In the genomic region with DNA sequence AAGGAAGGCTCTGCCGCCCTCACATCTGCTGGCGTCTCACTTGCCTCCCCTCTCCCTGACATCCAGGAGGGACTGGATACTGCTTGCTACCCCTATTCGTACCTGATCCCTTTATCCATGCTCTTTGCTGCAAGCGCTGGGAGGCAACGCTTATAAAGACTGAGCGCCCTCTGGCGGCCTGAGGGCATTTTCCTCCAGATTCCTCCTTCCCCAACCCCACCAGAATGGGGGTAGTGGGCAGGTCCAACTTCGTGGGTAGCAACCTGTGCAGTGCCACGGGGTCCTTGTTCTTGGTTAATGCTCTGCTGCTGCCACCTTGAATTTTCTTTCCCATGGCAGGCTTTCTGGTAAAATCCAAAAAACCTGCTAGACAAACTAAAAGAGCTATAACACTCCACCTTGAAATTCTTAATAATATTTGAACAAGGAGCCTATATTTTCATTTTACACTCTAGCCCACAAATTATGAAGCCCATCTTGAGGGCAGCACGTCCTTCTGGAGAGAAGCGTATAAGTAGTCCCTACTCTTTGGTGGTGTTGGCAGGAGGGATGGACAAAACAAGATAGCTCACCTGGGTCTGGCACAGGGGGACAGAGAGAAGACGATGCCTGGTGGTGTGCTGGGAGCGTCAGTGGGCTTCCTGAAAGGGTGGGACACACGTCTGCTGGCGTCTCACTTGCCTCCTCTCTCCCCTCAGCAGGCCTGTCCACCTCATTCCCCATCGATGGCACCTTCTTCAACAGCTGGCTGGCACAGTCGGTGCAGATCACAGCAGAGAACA, we compare ENCODE assay signal across 8 cellular contexts. TPM values are rescaled to one million over a fixed set of nuclear protein-coding genes. Genes with fewer than 3 reads are reported as not detected.
DNase-seq lines count a peak whose midpoint lies in the region; ATAC-seq and TF ChIP-seq lines count a peak whose summit lies in the region.

No MANE protein-coding gene starts in this region.

- DNase-seq in CD4-positive, alpha-beta T cell = peak; percentile 63 to 79 (median 70)
- DNase-seq in NCI-H82 (lab: John Stamatoyannopoulos, UW) (peak; percentile 93), memory B cell (ENCODE audit: low spot score in 2 of 2) (peak; percentile 76 to 79)
- DNase-seq in activated CD4-positive, alpha-beta memory T cell treated with anti-CD3 and anti-CD28 coated beads, Interleukin-2, amount 10 ng/mL, durations not matched to agents 7 days and 5 days = peak; percentile 78
- DNase-seq in effector CD4-positive, alpha-beta T cell = peak; percentile 69
- peak; percentile 45 to 47 for DNase-seq in stimulated activated CD8-positive, alpha-beta memory T cell treated with anti-CD3 and anti-CD28 coated beads, Interleukin-15, amount 100 ng/mL, for 4 hours (ENCODE audit: low read depth in 2 of 2)

- peak overlapping the region; percentile 82 for H3K27ac Mint-ChIP-seq in CD4-positive, alpha-beta T cell
- no peak overlapping the region for H3K27ac Mint-ChIP-seq in activated CD4-positive, alpha-beta memory T cell treated with anti-CD3 and anti-CD28 coated beads, Interleukin-2, amount 10 ng/mL, durations not matched to agents 7 days and 5 days
- H3K27ac Mint-ChIP-seq in memory B cell = peak overlapping the region; percentile 52

- H3K4me3 Mint-ChIP-seq in CD4-positive, alpha-beta T cell = no peak overlapping the region
- no peak overlapping the region for H3K4me3 Mint-ChIP-seq in activated CD4-positive, alpha-beta memory T cell treated with anti-CD3 and anti-CD28 coated beads, Interleukin-2, amount 10 ng/mL, durations not matched to agents 7 days and 5 days
- no peak overlapping the region for H3K4me3 Mint-ChIP-seq in memory B cell

- H3K36me3 Mint-ChIP-seq in CD4-positive, alpha-beta T cell (ENCODE audit: low read depth) = peaks cover 84% of the 10 kb centered on the region
- peaks cover 56% of the 10 kb centered on the region for H3K36me3 Mint-ChIP-seq in activated CD4-positive, alpha-beta memory T cell treated with anti-CD3 and anti-CD28 coated beads, Interleukin-2, amount 10 ng/mL, durations not matched to agents 7 days and 5 days (ENCODE audit: low read depth)
- H3K36me3 Mint-ChIP-seq in memory B cell = peaks cover 26% of the 10 kb centered on the region

- no peaks in the 10 kb centered on the region for H3K9me3 ChIP-seq in CD4-positive, alpha-beta T cell (ENCODE audit: control insufficient read depth, low read length)

- POLR2A ChIA-PET in CD4-positive, alpha-beta T cell (lab: Charles Lee) = interaction anchor here (1.0 to 1.1 kb wide), 3 partner anchors 50 to 206 kb away, joined by 3 to 4 read pairs (median 4); partner anchors contain the start of genes CDKN2AIPNL and UBE2B
- POLR2A ChIA-PET in activated CD4-positive, alpha-beta memory T cell treated with anti-CD3 and anti-CD28 coated beads, Interleukin-2, amount 10 ng/mL, durations not matched to agents 7 days and 5 days (lab: Charles Lee) = interaction anchor here (0.8 to 2.0 kb wide), 4 partner anchors 52 to 206 kb away, joined by 3 to 8 read pairs (median 6); partner anchors contain the start of genes CDKN2AIPNL, JADE2 and UBE2B

- CTCF ChIA-PET in CD4-positive, alpha-beta T cell (lab: Charles Lee) = interaction anchor here (0.5 to 1.9 kb wide), 12 partner anchors 10 to 274 kb away, joined by 3 to 12 read pairs (median 4); partner anchors contain the start of gene CDKN2AIPNL
- CTCF ChIA-PET in activated CD4-positive, alpha-beta memory T cell treated with anti-CD3 and anti-CD28 coated beads, Interleukin-2, amount 10 ng/mL, durations not matched to agents 7 days and 5 days (lab: Charles Lee) = interaction anchor here (0.5 to 2.2 kb wide), 26 partner anchors 9 to 394 kb away, joined by 3 to 17 read pairs (median 4); partner anchors contain the start of gene CDKN2AIPNL

- H3K27me3 ChIP-seq in CD4-positive, alpha-beta T cell (ENCODE audit: control insufficient read depth, insufficient read depth, low read length) = no peaks in the 10 kb centered on the region

- no peak overlapping the region for H3K27ac ChIP-seq in CD4-positive, alpha-beta T cell (ENCODE audit: low read depth, low read length)

- intact Hi-C loops in CD4-positive, alpha-beta T cell (cut with DNase I, micrococcal nuclease) = loop anchor here (1.0 to 5.0 kb wide), 8 partner anchors 51 to 275 kb away; partner anchors contain the start of genes CDKN2AIPNL (in 1 of the 2) and UBE2B (in 1 of the 2)

- no peaks in the 10 kb centered on the region for H3K27me3 Mint-ChIP-seq in CD4-positive, alpha-beta T cell
- no peaks in the 10 kb centered on the region for H3K27me3 Mint-ChIP-seq in activated CD4-positive, alpha-beta memory T cell treated with anti-CD3 and anti-CD28 coated beads, Interleukin-2, amount 10 ng/mL, durations not matched to agents 7 days and 5 days
- H3K27me3 Mint-ChIP-seq in memory B cell = no peaks in the 10 kb centered on the region

- ATAC-seq in CD4-positive, alpha-beta T cell (ENCODE audit: poor library complexity) = peak; percentile 85
- ATAC-seq in HG02938 (IDR thresholded peaks at IDR 0.05; ENCODE audit: unreplicated experiment) = peak; percentile 59
- ATAC-seq in memory B cell (ENCODE audit: low read depth) = peak; percentile 89
- ATAC-seq in GM21515 (IDR thresholded peaks at IDR 0.05; ENCODE audit: unreplicated experiment) = no peak

- H3K9me3 Mint-ChIP-seq in CD4-positive, alpha-beta T cell = no peaks in the 10 kb centered on the region
- no peaks in the 10 kb centered on the region for H3K9me3 Mint-ChIP-seq in activated CD4-positive, alpha-beta memory T cell treated with anti-CD3 and anti-CD28 coated beads, Interleukin-2, amount 10 ng/mL, durations not matched to agents 7 days and 5 days
- H3K9me3 Mint-ChIP-seq in memory B cell = no peaks in the 10 kb centered on the region

- TF ChIP-seq CTCF in CD4-positive, alpha-beta T cell (IDR thresholded peaks at IDR 0.05) = peak; percentile 91

- peaks cover 7% of the 10 kb centered on the region for H3K4me1 Mint-ChIP-seq in CD4-positive, alpha-beta T cell (ENCODE audit: low read depth)
- H3K4me1 Mint-ChIP-seq in activated CD4-positive, alpha-beta memory T cell treated with anti-CD3 and anti-CD28 coated beads, Interleukin-2, amount 10 ng/mL, durations not matched to agents 7 days and 5 days = no peaks in the 10 kb centered on the region
- peaks cover 7% of the 10 kb centered on the region for H3K4me1 Mint-ChIP-seq in memory B cell

RNA-seq across cellular contexts. Expression of gene JADE2, which starts 52.5 kb away (rescaled TPM):
- 100 to 1,000 TPM; 120 to 124 TPM for total RNA-seq in CD4-positive, alpha-beta T cell
- 10 to 100 TPM; 72.7 to 73.5 TPM for total RNA-seq in activated CD4-positive, alpha-beta memory T cell treated with anti-CD3 and anti-CD28 coated beads, Interleukin-2, amount 10 ng/mL, durations not matched to agents 7 days and 5 days

RNA-seq across cellular contexts. Expression of gene SAR1B, which starts 54.6 kb away (rescaled TPM):
- total RNA-seq in CD4-positive, alpha-beta T cell = 10 to 100 TPM; 36.2 to 40.1 TPM
- 10 to 100 TPM; 55.3 to 57.7 TPM for total RNA-seq in activated CD4-positive, alpha-beta memory T cell treated with anti-CD3 and anti-CD28 coated beads, Interleukin-2, amount 10 ng/mL, durations not matched to agents 7 days and 5 days
